Comparison of ENCODE assay signal across 23 cellular contexts in the genomic region with DNA sequence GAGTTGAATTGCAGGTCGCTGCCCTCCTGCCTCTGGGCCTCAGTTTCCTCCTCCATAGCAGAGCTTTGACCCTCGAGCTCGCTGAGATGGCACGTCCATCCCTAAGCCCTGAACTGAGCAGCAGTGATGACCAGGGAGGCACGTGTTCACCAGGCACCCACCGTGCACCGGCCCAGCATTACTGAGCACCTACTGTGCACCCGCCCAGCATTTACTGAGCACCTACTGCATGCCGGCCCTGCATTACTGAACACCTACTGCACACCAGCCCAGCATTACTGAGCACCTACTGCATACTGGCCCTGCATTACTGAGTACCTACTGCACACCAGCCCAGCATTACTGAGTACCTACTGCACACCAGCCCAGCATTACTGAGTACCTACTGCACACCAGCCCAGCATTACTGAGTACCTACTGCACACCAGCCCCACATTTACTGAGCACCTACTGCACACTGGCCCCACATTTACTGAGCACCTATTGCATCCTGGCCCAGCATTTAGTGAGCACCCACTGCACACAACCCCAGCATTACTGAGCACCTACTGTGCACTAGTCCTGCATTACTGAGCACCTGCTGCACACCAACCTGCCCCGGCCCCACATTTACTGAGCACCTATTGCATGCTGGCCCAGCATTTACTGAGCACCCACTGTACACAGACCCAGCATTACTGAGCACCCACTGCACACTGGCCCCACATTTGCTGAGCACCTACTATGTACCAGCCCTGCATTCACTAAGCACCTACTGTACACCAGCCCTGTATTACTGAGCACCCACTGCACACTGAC. TPM values are rescaled to one million over a fixed set of nuclear protein-coding genes. Genes with fewer than 3 reads are reported as not detected.
DNase-seq lines count a peak whose midpoint lies in the region; ATAC-seq and TF ChIP-seq lines count a peak whose summit lies in the region.
"Had no signal": no experiment of that assay in that cellular context is flagged by ENCODE, and none has a peak within 500 bp of the region (broad histone marks: within the 10 kb centered on the region; RNA-seq: fewer than 3 reads in every experiment).

No MANE protein-coding gene starts in this region.

- no peaks in the 10 kb centered on the region for H3K27me3 ChIP-seq in endodermal cell (ENCODE audit: control insufficient read depth, insufficient read depth, low read length, poor library complexity, severe bottlenecking)
- H3K27me3 ChIP-seq: cardiac muscle cell, dorsolateral prefrontal cortex, foreskin keratinocyte, upper lobe of right lung had no signal

- POLR2A ChIA-PET in activated CD4-positive, alpha-beta memory T cell treated with anti-CD3 and anti-CD28 coated beads, Interleukin-2, amount 10 ng/mL, durations not matched to agents 7 days and 5 days (lab: Charles Lee) = no interaction called here
- POLR2A ChIA-PET in activated CD4-positive, alpha-beta memory T cell treated with anti-CD3 and anti-CD28 coated beads for 36 hours (lab: Charles Lee) = no interaction called here

- peaks cover 6% of the 10 kb centered on the region for H3K4me1 ChIP-seq in endodermal cell (ENCODE audit: control insufficient read depth, insufficient read depth, low read length)
- H3K4me1 ChIP-seq: foreskin keratinocyte had no signal

- DNase-seq in activated CD4-positive, alpha-beta memory T cell treated with anti-CD3 and anti-CD28 coated beads, Interleukin-2, amount 10 ng/mL, durations not matched to agents 7 days and 5 days = no peak
- DNase-seq in activated CD4-positive, alpha-beta memory T cell treated with anti-CD3 and anti-CD28 coated beads for 36 hours = no peak
- DNase-seq in endodermal cell (no peak), type B pancreatic cell (ENCODE audit: extremely low spot score, unreplicated experiment) (no peak), G401 (ENCODE audit: low spot score) (no peak)
- DNase-seq: 8988T; activated CD4-positive, alpha-beta T cell treated with anti-CD3 and anti-CD28 coated beads, Interleukin-2, amount 10 ng/mL, durations not matched to agents 7 days and 5 days; activated gamma-delta T cell treated with Interleukin-2 at 50 U/mL for 16 hours; dorsolateral prefrontal cortex; foreskin keratinocyte; HFFc6; hypothalamus; kidney; NCI-H1105 treated with DMSO at 0.1 percent for 48 hours; stimulated activated CD4-positive, alpha-beta T cell treated with anti-CD3 and anti-CD28 coated beads, Interleukin-4, amount 100 ng/mL, for 4 hours had no signal

- H3K36me3 ChIP-seq in endodermal cell (ENCODE audit: control insufficient read depth, insufficient read depth, low read length) = peaks cover 5% of the 10 kb centered on the region
- H3K36me3 ChIP-seq: cardiac muscle cell had no signal

- no peak overlapping the region for H3K4me3 ChIP-seq in endodermal cell (ENCODE audit: low read length)
- H3K4me3 ChIP-seq: cardiac muscle cell, dorsolateral prefrontal cortex, lung, upper lobe of right lung had no signal

- no peaks in the 10 kb centered on the region for H3K9me3 Mint-ChIP-seq in activated CD4-positive, alpha-beta memory T cell treated with anti-CD3 and anti-CD28 coated beads, Interleukin-2, amount 10 ng/mL, durations not matched to agents 7 days and 5 days
- no peaks in the 10 kb centered on the region for H3K9me3 Mint-ChIP-seq in activated CD4-positive, alpha-beta memory T cell treated with anti-CD3 and anti-CD28 coated beads for 36 hours
- no peaks in the 10 kb centered on the region for H3K9me3 Mint-ChIP-seq in endodermal cell
- no peaks in the 10 kb centered on the region for H3K9me3 Mint-ChIP-seq in type B pancreatic cell
- H3K9me3 Mint-ChIP-seq: activated CD4-positive, alpha-beta T cell treated with anti-CD3 and anti-CD28 coated beads, Interleukin-2, amount 10 ng/mL, durations not matched to agents 7 days and 5 days; HFFc6 had no signal

- H3K9me3 ChIP-seq in endodermal cell (ENCODE audit: control insufficient read depth, low read length) = no peaks in the 10 kb centered on the region
- H3K9me3 ChIP-seq: upper lobe of right lung had no signal

- 92 to 97% methylated on average over 8 to 10 of the region's 10 CpGs for WGBS in endodermal cell (ENCODE audit: insufficient coverage in 1 of 2, insufficient read length in 1 of 2), 2 experiments

- H3K27ac Mint-ChIP-seq in activated CD4-positive, alpha-beta memory T cell treated with anti-CD3 and anti-CD28 coated beads, Interleukin-2, amount 10 ng/mL, durations not matched to agents 7 days and 5 days = peak overlapping the region; percentile 21
- H3K27ac Mint-ChIP-seq in activated CD4-positive, alpha-beta memory T cell treated with anti-CD3 and anti-CD28 coated beads for 36 hours = no peak overlapping the region
- H3K27ac Mint-ChIP-seq in endodermal cell (no peak overlapping the region), type B pancreatic cell (no peak overlapping the region)
- H3K27ac Mint-ChIP-seq: activated CD4-positive, alpha-beta T cell treated with anti-CD3 and anti-CD28 coated beads, Interleukin-2, amount 10 ng/mL, durations not matched to agents 7 days and 5 days; B cell; HFFc6 had no signal

- intact Hi-C loops in activated CD4-positive, alpha-beta memory T cell treated with anti-CD3 and anti-CD28 coated beads for 36 hours (cut with micrococcal nuclease) = loop anchor here (5.0 kb wide), 1 partner anchor 149 kb away; a partner anchor contains a TSS

- no peaks in the 10 kb centered on the region for H3K27me3 Mint-ChIP-seq in activated CD4-positive, alpha-beta memory T cell treated with anti-CD3 and anti-CD28 coated beads, Interleukin-2, amount 10 ng/mL, durations not matched to agents 7 days and 5 days
- H3K27me3 Mint-ChIP-seq in activated CD4-positive, alpha-beta memory T cell treated with anti-CD3 and anti-CD28 coated beads for 36 hours = no peaks in the 10 kb centered on the region
- H3K27me3 Mint-ChIP-seq in endodermal cell (ENCODE audit: insufficient read depth) (peaks cover 21% of the 10 kb centered on the region), type B pancreatic cell (peaks cover 3% of the 10 kb centered on the region)
- H3K27me3 Mint-ChIP-seq: activated CD4-positive, alpha-beta T cell treated with anti-CD3 and anti-CD28 coated beads, Interleukin-2, amount 10 ng/mL, durations not matched to agents 7 days and 5 days; B cell had no signal

- CTCF ChIA-PET in activated CD4-positive, alpha-beta memory T cell treated with anti-CD3 and anti-CD28 coated beads, Interleukin-2, amount 10 ng/mL, durations not matched to agents 7 days and 5 days (lab: Charles Lee) = interaction anchor here (0.6 kb wide), 1 partner anchor 113 kb away, joined by 4 read pairs; no protein-coding TSS in a partner anchor
- CTCF ChIA-PET in activated CD4-positive, alpha-beta memory T cell treated with anti-CD3 and anti-CD28 coated beads for 36 hours (lab: Charles Lee) = no interaction called here

- peak overlapping the region; percentile 63 for H3K27ac ChIP-seq in endodermal cell (ENCODE audit: low read depth, low read length)
- H3K27ac ChIP-seq: dorsolateral prefrontal cortex, foreskin keratinocyte, upper lobe of right lung had no signal

- in situ Hi-C loops in G401 (cut with HindIII; ENCODE audit: low sequenced_read_pairs) = no loop called here

- peaks cover 41% of the 10 kb centered on the region for H3K4me1 Mint-ChIP-seq in activated CD4-positive, alpha-beta memory T cell treated with anti-CD3 and anti-CD28 coated beads, Interleukin-2, amount 10 ng/mL, durations not matched to agents 7 days and 5 days
- H3K4me1 Mint-ChIP-seq in activated CD4-positive, alpha-beta memory T cell treated with anti-CD3 and anti-CD28 coated beads for 36 hours (ENCODE audit: low read depth) = peaks cover 36% of the 10 kb centered on the region
- H3K4me1 Mint-ChIP-seq in endodermal cell = peaks cover 11% of the 10 kb centered on the region
- H3K4me1 Mint-ChIP-seq in type B pancreatic cell (ENCODE audit: unreplicated experiment) = peaks cover 24% of the 10 kb centered on the region

- no peak for ATAC-seq in GM21381 (IDR thresholded peaks at IDR 0.05; ENCODE audit: unreplicated experiment)
- ATAC-seq: foreskin keratinocyte had no signal

- H3K4me3 Mint-ChIP-seq in activated CD4-positive, alpha-beta memory T cell treated with anti-CD3 and anti-CD28 coated beads, Interleukin-2, amount 10 ng/mL, durations not matched to agents 7 days and 5 days = no peak overlapping the region
- H3K4me3 Mint-ChIP-seq in activated CD4-positive, alpha-beta memory T cell treated with anti-CD3 and anti-CD28 coated beads for 36 hours = no peak overlapping the region
- H3K4me3 Mint-ChIP-seq in endodermal cell (no peak overlapping the region), type B pancreatic cell (peak overlapping the region; percentile 5)
- H3K4me3 Mint-ChIP-seq: activated CD4-positive, alpha-beta T cell treated with anti-CD3 and anti-CD28 coated beads, Interleukin-2, amount 10 ng/mL, durations not matched to agents 7 days and 5 days; B cell; HFFc6 had no signal

- TF ChIP-seq CTCF in endodermal cell (conservative IDR thresholded peaks at IDR 0.05) = no peak
- no peak for TF ChIP-seq CTCF in type B pancreatic cell (conservative IDR thresholded peaks at IDR 0.05)

- H3K9ac ChIP-seq in endodermal cell (ENCODE audit: extremely low read depth, low read length, poor library complexity, severe bottlenecking) = no peak overlapping the region

- peaks cover 12% of the 10 kb centered on the region for H3K36me3 Mint-ChIP-seq in activated CD4-positive, alpha-beta memory T cell treated with anti-CD3 and anti-CD28 coated beads, Interleukin-2, amount 10 ng/mL, durations not matched to agents 7 days and 5 days (ENCODE audit: low read depth)
- H3K36me3 Mint-ChIP-seq in activated CD4-positive, alpha-beta memory T cell treated with anti-CD3 and anti-CD28 coated beads for 36 hours = peaks cover 1% of the 10 kb centered on the region
- H3K36me3 Mint-ChIP-seq in endodermal cell (ENCODE audit: low read depth) = peaks cover 19% of the 10 kb centered on the region
- H3K36me3 Mint-ChIP-seq in type B pancreatic cell = peaks cover 4% of the 10 kb centered on the region

RNA-seq across cellular contexts. Expression of a gene that starts 6.3 kb away (rescaled TPM):
- total RNA-seq in activated CD4-positive, alpha-beta memory T cell treated with anti-CD3 and anti-CD28 coated beads, Interleukin-2, amount 10 ng/mL, durations not matched to agents 7 days and 5 days = 10 to 100 TPM; 22.9 to 24.0 TPM
- total RNA-seq in activated CD4-positive, alpha-beta memory T cell treated with anti-CD3 and anti-CD28 coated beads for 36 hours = 1 to 10 TPM; 8.1 to 8.5 TPM
- total RNA-seq in endodermal cell (10 to 100 TPM; 11.7 to 13.0 TPM), type B pancreatic cell (ENCODE audit: low replicate concordance) (18.0 and 26.1 TPM in 2 replicates)
- polyA plus RNA-seq in endodermal cell (2013, experiment 1 of 2) = 12.3 TPM
- 13.8 TPM for polyA plus RNA-seq in endodermal cell (2013, experiment 2 of 2)
- total RNA-seq in G401 (2014; rRNA removed; shearing (Covaris generic)) = 89.0 and 129 TPM in 2 replicates

RNA-seq across cellular contexts. Expression of a gene that starts 17.3 kb away (rescaled TPM):
- under 1 TPM; 0.78 to 0.81 TPM for total RNA-seq in activated CD4-positive, alpha-beta memory T cell treated with anti-CD3 and anti-CD28 coated beads, Interleukin-2, amount 10 ng/mL, durations not matched to agents 7 days and 5 days
- under 1 TPM; 0.22 to 0.36 TPM for total RNA-seq in activated CD4-positive, alpha-beta memory T cell treated with anti-CD3 and anti-CD28 coated beads for 36 hours
- total RNA-seq in endodermal cell (1 to 10 TPM in 1 of 2 donors, under 1 TPM in 1; 0.46 to 1.5 TPM), type B pancreatic cell (ENCODE audit: low replicate concordance) (0.74 and 2.7 TPM in 2 replicates)
- polyA plus RNA-seq in endodermal cell (2013, experiment 1 of 2) = 0.85 TPM
- 0.54 TPM for polyA plus RNA-seq in endodermal cell (2013, experiment 2 of 2)
- total RNA-seq in G401 (2014; rRNA removed; shearing (Covaris generic)) = 0.14 TPM in 1 of 2 replicates, not detected in the other
- total RNA-seq: NCI-H460 had no signal

RNA-seq across cellular contexts. Expression of a gene that starts 18.0 kb away (rescaled TPM):
- total RNA-seq in activated CD4-positive, alpha-beta memory T cell treated with anti-CD3 and anti-CD28 coated beads, Interleukin-2, amount 10 ng/mL, durations not matched to agents 7 days and 5 days = 10 to 100 TPM; 50.3 to 50.4 TPM
- total RNA-seq in activated CD4-positive, alpha-beta memory T cell treated with anti-CD3 and anti-CD28 coated beads for 36 hours = 10 to 100 TPM; 45.9 to 46.4 TPM
- total RNA-seq in endodermal cell = 100 to 1,000 TPM; 128 to 138 TPM
- 116 TPM for polyA plus RNA-seq in endodermal cell (2013, experiment 1 of 2)
- polyA plus RNA-seq in endodermal cell (2013, experiment 2 of 2) = 123 TPM
- total RNA-seq in type B pancreatic cell (ENCODE audit: low replicate concordance) = 93.0 and 95.0 TPM in 2 replicates
- total RNA-seq in G401 (2014; rRNA removed; shearing (Covaris generic)) = 178 and 208 TPM in 2 replicates

RNA-seq across cellular contexts. Expression of a gene that starts 30.3 kb away (rescaled TPM):
- 10 to 100 TPM; 45.1 to 45.2 TPM for total RNA-seq in activated CD4-positive, alpha-beta memory T cell treated with anti-CD3 and anti-CD28 coated beads, Interleukin-2, amount 10 ng/mL, durations not matched to agents 7 days and 5 days
- 10 to 100 TPM; 27.2 to 27.4 TPM for total RNA-seq in activated CD4-positive, alpha-beta memory T cell treated with anti-CD3 and anti-CD28 coated beads for 36 hours
- under 1 TPM in 1 of 2 donors, not detected in 1; 0.51 TPM for total RNA-seq in endodermal cell
- not detected for polyA plus RNA-seq in endodermal cell (2013, experiment 1 of 2)
- not detected for polyA plus RNA-seq in endodermal cell (2013, experiment 2 of 2)
- total RNA-seq in type B pancreatic cell (ENCODE audit: low replicate concordance) = 0.34 TPM in 1 of 2 replicates, not detected in the other
- total RNA-seq in G401 (2014; rRNA removed; shearing (Covaris generic)) = 0.17 and 0.74 TPM in 2 replicates
- total RNA-seq: B cell, cardiac muscle cell, epithelial cell of proximal tubule, foreskin keratinocyte, NCI-H460 had no signal

RNA-seq across cellular contexts. Expression of a gene that starts 52.7 kb away (rescaled TPM):
- not detected for total RNA-seq in activated CD4-positive, alpha-beta memory T cell treated with anti-CD3 and anti-CD28 coated beads, Interleukin-2, amount 10 ng/mL, durations not matched to agents 7 days and 5 days
- under 1 TPM in 1 of 2 experiments, not detected in 1; 0.21 TPM for total RNA-seq in activated CD4-positive, alpha-beta memory T cell treated with anti-CD3 and anti-CD28 coated beads for 36 hours
- 10 to 100 TPM; 56.5 to 93.0 TPM for total RNA-seq in endodermal cell
- 47.1 TPM for polyA plus RNA-seq in endodermal cell (2013, experiment 1 of 2)
- polyA plus RNA-seq in endodermal cell (2013, experiment 2 of 2) = 32.8 TPM
- total RNA-seq in type B pancreatic cell (ENCODE audit: low replicate concordance) = 35.4 and 40.5 TPM in 2 replicates
- 12.7 and 14.3 TPM in 2 replicates for total RNA-seq in G401 (2014; rRNA removed; shearing (Covaris generic))
- total RNA-seq: activated CD4-positive, alpha-beta T cell treated with anti-CD3 and anti-CD28 coated beads, Interleukin-2, amount 10 ng/mL, durations not matched to agents 7 days and 5 days; B cell; HFFc6; T-helper 1 cell treated with Interleukin-12 subunit alpha and Interleukin-12 subunit beta and Interleukin-4 antibody, amounts not matched to agents 30 ng/mL and 1 ng/mL, for 36 hours had no signal
